In genomic region chr10:124647421-124648130, GRCh38 we compare ENCODE assay signal across 2 cellular contexts.
TF ChIP-seq lines count a peak whose summit lies in the region.

No MANE protein-coding gene starts in this region.

TF ChIP-seq in IMR-90, 13 proteins besides CTCF, POLR2A, EP300 and RAD21 (continued from another document):
- no peak for TF ChIP-seq FOS (IDR thresholded peaks at IDR 0.05; ENCODE audit: low read depth, low read length)
- TF ChIP-seq CHD1 (IDR thresholded peaks at IDR 0.05; ENCODE audit: low read depth, low read length), result no peak
- TF ChIP-seq MXI1 (IDR thresholded peaks at IDR 0.05; ENCODE audit: borderline replicate concordance, low read depth, low read length), result no peak

TF ChIP-seq in WTC11, 78 proteins besides CTCF, POLR2A, EP300 and RAD21 (continued from another document):
- TF ChIP-seq PREB (CRISPR knock-in tag; IDR thresholded peaks at IDR 0.05; ENCODE audit: borderline replicate concordance), result no peak
- no peak for TF ChIP-seq ZMAT4 (CRISPR knock-in tag; IDR thresholded peaks at IDR 0.05)
- TF ChIP-seq PRDM15 (CRISPR knock-in tag; IDR thresholded peaks at IDR 0.05), result no peak
- no peak for TF ChIP-seq ELF4 (CRISPR knock-in tag; IDR thresholded peaks at IDR 0.05; ENCODE audit: low read depth)
- no peak for TF ChIP-seq SOX15 (CRISPR knock-in tag; IDR thresholded peaks at IDR 0.05)
- no peak for TF ChIP-seq ESRRA (CRISPR knock-in tag; IDR thresholded peaks at IDR 0.05; ENCODE audit: borderline replicate concordance)
- TF ChIP-seq USF1 (CRISPR knock-in tag; IDR thresholded peaks at IDR 0.05), result no peak
- TF ChIP-seq AR (CRISPR knock-in tag; IDR thresholded peaks at IDR 0.05), result no peak
- TF ChIP-seq CREM (CRISPR knock-in tag; IDR thresholded peaks at IDR 0.05), result no peak
- TF ChIP-seq MLX (CRISPR knock-in tag; IDR thresholded peaks at IDR 0.05), result no peak
- no peak for TF ChIP-seq ARID4B (CRISPR knock-in tag; IDR thresholded peaks at IDR 0.05; ENCODE audit: borderline replicate concordance)
- TF ChIP-seq ZNF416 (CRISPR knock-in tag; IDR thresholded peaks at IDR 0.05), result no peak
TF ChIP-seq in WTC11: peak in this region for 0.
